In the genomic region with DNA sequence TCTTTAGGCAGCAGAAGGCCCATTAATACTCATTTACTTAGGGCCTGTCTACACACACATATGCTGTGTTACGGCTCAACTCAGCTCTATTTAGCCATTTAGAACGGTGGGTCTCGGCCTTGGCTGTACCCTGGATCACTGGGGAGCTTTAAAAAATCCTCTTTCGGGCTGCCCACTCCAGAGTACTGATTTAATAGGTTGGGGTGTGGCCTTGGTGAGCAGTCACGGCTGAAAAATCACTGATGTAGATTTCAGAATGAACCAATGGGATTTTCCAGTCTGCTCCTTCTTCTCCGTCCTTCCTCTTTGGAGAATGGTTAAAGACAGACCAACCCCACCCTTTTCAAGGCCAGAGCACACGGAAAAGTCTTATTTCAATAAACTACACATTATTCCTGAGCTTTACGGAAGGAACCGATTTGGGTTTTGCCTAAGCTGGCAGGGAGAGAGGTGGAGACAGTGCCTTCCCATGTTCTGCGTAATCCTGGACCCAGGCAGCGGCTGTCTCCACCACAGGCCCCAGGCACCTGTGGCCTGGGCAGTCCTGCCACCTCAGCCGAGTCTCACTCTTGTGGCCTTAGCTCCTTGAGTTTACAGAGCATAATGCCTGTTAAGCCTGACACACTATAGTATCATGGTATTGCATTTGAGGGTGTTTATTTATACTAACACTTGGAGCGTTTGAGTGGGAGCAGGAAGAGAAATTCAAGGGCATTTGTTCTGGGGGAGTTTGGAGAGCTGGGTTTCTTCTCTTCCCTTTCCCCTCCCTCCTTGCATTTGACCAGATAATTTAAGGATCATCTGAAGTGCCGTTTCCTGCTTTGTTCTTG, we compare ENCODE assay signal across 11 cellular contexts.
A peak's percentile ranks its signal among the peaks of the same experiment; 100 is the strongest.
DNase-seq lines count a peak whose midpoint lies in the region; ATAC-seq and TF ChIP-seq lines count a peak whose summit lies in the region.
"Had no signal": no experiment of that assay in that cellular context is flagged by ENCODE, and none has a peak within 500 bp of the region (broad histone marks: within the 10 kb centered on the region; RNA-seq: fewer than 3 reads in every experiment).

No MANE protein-coding gene starts in this region.

- H3K27me3 ChIP-seq in right cardiac atrium (ENCODE audit: control insufficient read depth, insufficient read depth) (no peaks in the 10 kb centered on the region), heart left ventricle (no peaks in the 10 kb centered on the region), SJCRH30 (no peaks in the 10 kb centered on the region), SK-N-SH (ENCODE audit: insufficient read depth) (no peaks in the 10 kb centered on the region)

- peaks cover 6% of the 10 kb centered on the region for H3F3A ChIP-seq in SK-N-SH (replicated peaks; ENCODE audit: insufficient read depth)

- H3K4me1 ChIP-seq in right cardiac atrium (ENCODE audit: control insufficient read depth, insufficient read depth, low read length) = peaks cover 23% of the 10 kb centered on the region
- peaks cover 0 to 69% (median 31%) of the 10 kb centered on the region in 12 donors for H3K4me1 ChIP-seq in heart left ventricle
- peaks cover 64% of the 10 kb centered on the region for H3K4me1 ChIP-seq in SJCRH30
- H3K4me1 ChIP-seq in mesodermal cell (ENCODE audit: control insufficient read depth, insufficient read depth, low read length, poor library complexity, severe bottlenecking) = peaks cover 61% of the 10 kb centered on the region
- peaks cover 29 to 50% of the 10 kb centered on the region in 2 experiments for H3K4me1 ChIP-seq in SK-N-SH (ENCODE audit: control insufficient read depth in 1 of 2, insufficient read depth in 2 of 2, low read depth in 1 of 2, low read length in 1 of 2)

- no peak overlapping the region for H2AFZ ChIP-seq in SK-N-SH (ENCODE audit: low read depth)

- H3K9me2 ChIP-seq in SK-N-SH = no peaks in the 10 kb centered on the region

- TF ChIP-seq CTCF in heart left ventricle (IDR thresholded peaks at IDR 0.05) = no peak
- no peak for TF ChIP-seq CTCF in SK-N-SH (IDR thresholded peaks at IDR 0.05)

- no peak overlapping the region for H3K9ac ChIP-seq in SK-N-SH

- no peak for TF ChIP-seq RAD21 in SK-N-SH (IDR thresholded peaks at IDR 0.05; ENCODE audit: low read length)

- H3K4me2 ChIP-seq in SK-N-SH = no peak overlapping the region

- H4K20me1 ChIP-seq in SK-N-SH (ENCODE audit: insufficient read depth) = no peaks in the 10 kb centered on the region

- POLR2A ChIA-PET in SK-N-SH (lab: Yijun Ruan, JAX) = no interaction called here

- DNase-seq in right cardiac atrium (no peak), heart left ventricle (no peak), SJCRH30 (peak in 1 of 2 experiments; percentile 37), NCI-H2196 (lab: John Stamatoyannopoulos, UW; ENCODE audit: unreplicated experiment) (no peak), SK-N-SH (no peak)
- DNase-seq in activated CD8-positive, alpha-beta memory T cell treated with anti-CD3 and anti-CD28 coated beads, Interleukin-2, amount 50 U/mL, for 48 hours = no peak
- DNase-seq: aorta, mammary epithelial cell, NCI-H1436 treated with DMSO at 0.1 percent for 48 hours had no signal

- intact Hi-C loops in right cardiac atrium (cut with DNase I) = no loop called here
- intact Hi-C loops in heart left ventricle (cut with DNase I) = no loop called here

- TF ChIP-seq POLR2A in heart left ventricle (IDR thresholded peaks at IDR 0.05) = no peak

- peak overlapping the region; percentile 14 for H3K27ac ChIP-seq in right cardiac atrium (ENCODE audit: low read length)
- H3K27ac ChIP-seq in heart left ventricle = peak overlapping the region in 3 of 12 donors; percentile 14 to 37 (median 33)
- peak overlapping the region; percentile 92 for H3K27ac ChIP-seq in SJCRH30
- H3K27ac ChIP-seq in mesodermal cell (ENCODE audit: low read depth, low read length, severe bottlenecking) = peak overlapping the region; percentile 37
- H3K27ac ChIP-seq in SK-N-SH (ENCODE audit: low read depth in 2 of 2, low read length in 1 of 2) = peak overlapping the region in 1 of 2 experiments; percentile 43; a peak in 1 of 4 replicates

- no peak for TF ChIP-seq EP300 in SK-N-SH (IDR thresholded peaks at IDR 0.05; ENCODE audit: borderline replicate concordance in 1 of 2, low read depth in 1 of 2, low read length in 1 of 2)

- no peaks in the 10 kb centered on the region for H3K9me3 ChIP-seq in right cardiac atrium (ENCODE audit: control insufficient read depth, low read length)
- no peaks in the 10 kb centered on the region for H3K9me3 ChIP-seq in heart left ventricle
- no peaks in the 10 kb centered on the region; the same call in 1 of the 2 replicates for H3K9me3 ChIP-seq in SJCRH30 (replicated peaks)
- H3K9me3 ChIP-seq in mesodermal cell (ENCODE audit: control insufficient read depth, low read length) = no peaks in the 10 kb centered on the region
- no peaks in the 10 kb centered on the region for H3K9me3 ChIP-seq in SK-N-SH

- no peak overlapping the region for H3K4me3 ChIP-seq in right cardiac atrium (ENCODE audit: low read length)
- H3K4me3 ChIP-seq in heart left ventricle = no peak overlapping the region
- no peak overlapping the region for H3K4me3 ChIP-seq in SJCRH30
- H3K4me3 ChIP-seq in mesodermal cell (ENCODE audit: extremely low read depth, insufficient read depth, low read length, poor library complexity, severe bottlenecking) = no peak overlapping the region
- no peak overlapping the region for H3K4me3 ChIP-seq in SK-N-SH (ENCODE audit: low read depth in 2 of 2, low read length in 1 of 2)

- CTCF ChIA-PET in SK-N-SH (lab: Yijun Ruan, JAX) = interaction anchor here (0.6 to 2.3 kb wide), 8 partner anchors 9 to 311 kb away, joined by 3 to 7 read pairs (median 4); no protein-coding TSS in a partner anchor

- no peaks in the 10 kb centered on the region for H3K79me2 ChIP-seq in SK-N-SH (ENCODE audit: insufficient read depth)

- ATAC-seq in right cardiac atrium = no peak
- ATAC-seq in heart left ventricle = no peak
- no peak for ATAC-seq in GM18867 (IDR thresholded peaks at IDR 0.05; ENCODE audit: unreplicated experiment)

- WGBS in right cardiac atrium = 85% methylated on average over 14 of the region's 14 CpGs
- WGBS in heart left ventricle, 4 donors = 79 to 85% (median 83%) methylated on average over 14 of the region's 14 CpGs
- WGBS in mesodermal cell (ENCODE audit: insufficient coverage in 2 of 2), 2 experiments = 90 to 96% methylated on average over 6 to 9 of the region's 14 CpGs
- WGBS in SK-N-SH (ENCODE audit: low lambda C conversion rate) = 93% methylated on average over 14 of the region's 14 CpGs

- H3K36me3 ChIP-seq in heart left ventricle (no peaks in the 10 kb centered on the region), SJCRH30 (no peaks in the 10 kb centered on the region), mesodermal cell (ENCODE audit: control insufficient read depth, insufficient read depth, low read length) (peaks cover 13% of the 10 kb centered on the region), SK-N-SH (replicated peaks in 1 of 2; ENCODE audit: control insufficient read depth in 1 of 2, insufficient read depth in 2 of 2, low read length in 1 of 2) (no peaks in the 10 kb centered on the region)

TF ChIP-seq in SK-N-SH, 30 proteins besides CTCF, POLR2A, EP300 and RAD21:
- TF ChIP-seq TEAD4 (IDR thresholded peaks at IDR 0.05; ENCODE audit: borderline replicate concordance, insufficient read depth) (no peak), JUND (IDR thresholded peaks at IDR 0.05) (no peak), SMC3 (IDR thresholded peaks at IDR 0.05; ENCODE audit: low read depth, low read length) (no peak), TAF1 (IDR thresholded peaks at IDR 0.05; ENCODE audit: borderline replicate concordance, low read depth, low read length) (no peak), FOXM1 (IDR thresholded peaks at IDR 0.05; ENCODE audit: low read depth) (no peak), RXRA (IDR thresholded peaks at IDR 0.05; ENCODE audit: borderline replicate concordance, low read depth) (no peak), ELF1 (IDR thresholded peaks at IDR 0.05) (no peak), SIN3A (IDR thresholded peaks at IDR 0.05; ENCODE audit: borderline replicate concordance, low read depth, low read length) (no peak), YY1 (IDR thresholded peaks at IDR 0.05; ENCODE audit: low read depth) (no peak)
- TF ChIP-seq, protein P1, sequence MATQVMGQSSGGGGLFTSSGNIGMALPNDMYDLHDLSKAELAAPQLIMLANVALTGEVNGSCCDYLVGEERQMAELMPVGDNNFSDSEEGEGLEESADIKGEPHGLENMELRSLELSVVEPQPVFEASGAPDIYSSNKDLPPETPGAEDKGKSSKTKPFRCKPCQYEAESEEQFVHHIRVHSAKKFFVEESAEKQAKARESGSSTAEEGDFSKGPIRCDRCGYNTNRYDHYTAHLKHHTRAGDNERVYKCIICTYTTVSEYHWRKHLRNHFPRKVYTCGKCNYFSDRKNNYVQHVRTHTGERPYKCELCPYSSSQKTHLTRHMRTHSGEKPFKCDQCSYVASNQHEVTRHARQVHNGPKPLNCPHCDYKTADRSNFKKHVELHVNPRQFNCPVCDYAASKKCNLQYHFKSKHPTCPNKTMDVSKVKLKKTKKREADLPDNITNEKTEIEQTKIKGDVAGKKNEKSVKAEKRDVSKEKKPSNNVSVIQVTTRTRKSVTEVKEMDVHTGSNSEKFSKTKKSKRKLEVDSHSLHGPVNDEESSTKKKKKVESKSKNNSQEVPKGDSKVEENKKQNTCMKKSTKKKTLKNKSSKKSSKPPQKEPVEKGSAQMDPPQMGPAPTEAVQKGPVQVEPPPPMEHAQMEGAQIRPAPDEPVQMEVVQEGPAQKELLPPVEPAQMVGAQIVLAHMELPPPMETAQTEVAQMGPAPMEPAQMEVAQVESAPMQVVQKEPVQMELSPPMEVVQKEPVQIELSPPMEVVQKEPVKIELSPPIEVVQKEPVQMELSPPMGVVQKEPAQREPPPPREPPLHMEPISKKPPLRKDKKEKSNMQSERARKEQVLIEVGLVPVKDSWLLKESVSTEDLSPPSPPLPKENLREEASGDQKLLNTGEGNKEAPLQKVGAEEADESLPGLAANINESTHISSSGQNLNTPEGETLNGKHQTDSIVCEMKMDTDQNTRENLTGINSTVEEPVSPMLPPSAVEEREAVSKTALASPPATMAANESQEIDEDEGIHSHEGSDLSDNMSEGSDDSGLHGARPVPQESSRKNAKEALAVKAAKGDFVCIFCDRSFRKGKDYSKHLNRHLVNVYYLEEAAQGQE (IDR thresholded peaks at IDR 0.05; ENCODE audit: low read depth, low read length) = no peak
- TF ChIP-seq, protein P2, sequence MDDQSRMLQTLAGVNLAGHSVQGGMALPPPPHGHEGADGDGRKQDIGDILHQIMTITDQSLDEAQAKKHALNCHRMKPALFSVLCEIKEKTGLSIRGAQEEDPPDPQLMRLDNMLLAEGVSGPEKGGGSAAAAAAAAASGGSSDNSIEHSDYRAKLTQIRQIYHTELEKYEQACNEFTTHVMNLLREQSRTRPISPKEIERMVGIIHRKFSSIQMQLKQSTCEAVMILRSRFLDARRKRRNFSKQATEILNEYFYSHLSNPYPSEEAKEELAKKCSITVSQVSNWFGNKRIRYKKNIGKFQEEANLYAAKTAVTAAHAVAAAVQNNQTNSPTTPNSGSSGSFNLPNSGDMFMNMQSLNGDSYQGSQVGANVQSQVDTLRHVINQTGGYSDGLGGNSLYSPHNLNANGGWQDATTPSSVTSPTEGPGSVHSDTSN (IDR thresholded peaks at IDR 0.05) = no peak
